In genomic region chr13:111013196-111013595, GRCh38 we compare ENCODE assay signal across 2 cellular contexts.
TF ChIP-seq lines count a peak whose summit lies in the region.

No MANE protein-coding gene starts in this region.

TF ChIP-seq in HepG2, 621 proteins besides CTCF, POLR2A, EP300 and RAD21:
- TF ChIP-seq PPARG (CRISPR knock-in tag; conservative IDR thresholded peaks at IDR 0.05) (no peak), ZFP41 (CRISPR knock-in tag; IDR thresholded peaks at IDR 0.05; ENCODE audit: borderline replicate concordance) (no peak), ZNF652 (CRISPR knock-in tag; IDR thresholded peaks at IDR 0.05; ENCODE audit: borderline replicate concordance, low read depth) (no peak), ZNF362 (CRISPR knock-in tag; IDR thresholded peaks at IDR 0.05; ENCODE audit: borderline replicate concordance) (peak; percentile 67; the same call in 1 of the 2 replicates), NR2F6 (IDR thresholded peaks at IDR 0.05) (0 out of 2 replicates have a peak, but pooled peaks have one; percentile 23), NR2F6 (CRISPR knock-in tag; IDR thresholded peaks at IDR 0.05) (no peak), ZNF513 (CRISPR knock-in tag; conservative IDR thresholded peaks at IDR 0.05) (no peak), CEBPG (CRISPR knock-in tag; IDR thresholded peaks at IDR 0.05) (peak; percentile 28; the same call in 1 of the 2 replicates), HNF4A (CRISPR knock-in tag; IDR thresholded peaks at IDR 0.05) (peak; percentile 50), PRMT3 (CRISPR knock-in tag; IDR thresholded peaks at IDR 0.05; ENCODE audit: borderline replicate concordance, low read depth) (no peak), NR2F2 (IDR thresholded peaks at IDR 0.05; ENCODE audit: borderline replicate concordance, low read depth) (0 out of 2 replicates have a peak, but pooled peaks have one; percentile 23), ARID5B (CRISPR knock-in tag; IDR thresholded peaks at IDR 0.05) (peak; percentile 23; the same call in 1 of the 2 replicates)
TF ChIP-seq in HepG2: peak in this region for 6.

TF ChIP-seq in K562, 482 proteins besides CTCF, POLR2A, EP300 and RAD21:
- no peak for TF ChIP-seq MCM5 (IDR thresholded peaks at IDR 0.05; ENCODE audit: low read depth)
- TF ChIP-seq ZNF165 (CRISPR knock-in tag; IDR thresholded peaks at IDR 0.05; ENCODE audit: borderline replicate concordance), result no peak
- TF ChIP-seq TAF9B (IDR thresholded peaks at IDR 0.05; ENCODE audit: partially characterized antibody), result no peak
- TF ChIP-seq NR3C1 (CRISPR knock-in tag; IDR thresholded peaks at IDR 0.05), result no peak
- TF ChIP-seq STAT6 (CRISPR knock-in tag; IDR thresholded peaks at IDR 0.05), result no peak
- TF ChIP-seq ZNF766 (CRISPR knock-in tag; conservative IDR thresholded peaks at IDR 0.05), result no peak
- TF ChIP-seq ZNF263 (CRISPR knock-in tag; IDR thresholded peaks at IDR 0.05; ENCODE audit: borderline replicate concordance), result no peak
- TF ChIP-seq TEAD2 (tag; IDR thresholded peaks at IDR 0.05), result no peak
- TF ChIP-seq POU5F1 (IDR thresholded peaks at IDR 0.05; ENCODE audit: borderline replicate concordance, low read depth, low read length, partially characterized antibody), result no peak
- TF ChIP-seq PHF20 (IDR thresholded peaks at IDR 0.05; ENCODE audit: partially characterized antibody), result no peak
- TF ChIP-seq ZNF780A (CRISPR knock-in tag; IDR thresholded peaks at IDR 0.05), result no peak
- TF ChIP-seq IFI16 (CRISPR knock-in tag; IDR thresholded peaks at IDR 0.05), result no peak
- TF ChIP-seq TBP (optimal IDR thresholded peaks at IDR 0.05; ENCODE audit: low read depth, low read length), result no peak
